Comparison of ENCODE assay signal across 28 cellular contexts in the genomic region with DNA sequence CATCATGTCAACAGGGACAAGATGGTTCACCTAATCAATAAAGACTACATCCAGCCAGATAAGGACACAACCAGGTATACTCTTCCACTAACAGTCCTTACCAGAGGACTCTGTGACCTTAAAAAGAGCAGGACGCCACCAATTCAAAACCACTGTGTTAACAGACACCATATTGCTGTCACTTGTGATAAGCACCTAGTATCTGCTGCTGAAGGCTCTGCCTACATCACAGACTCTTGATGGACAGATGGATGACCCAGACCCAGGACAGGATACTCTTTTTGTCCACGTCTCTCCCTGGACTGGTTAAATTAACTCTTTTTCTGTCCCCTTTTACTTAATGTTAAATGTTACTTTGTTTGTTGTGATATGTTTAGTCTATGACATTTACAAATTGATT.
"Had no signal": no experiment of that assay in that cellular context is flagged by ENCODE, and none has a peak within 500 bp of the region (broad histone marks: within the 10 kb centered on the region; RNA-seq: fewer than 3 reads in every experiment).

No MANE protein-coding gene starts in this region.

- ATAC-seq: activated CD8-positive, alpha-beta T cell treated with anti-CD3 and anti-CD28 coated beads for 36 hours; activated T-cell treated with anti-CD3 and anti-CD28 coated beads, Interleukin-2, amount 50 U/mL, for 72 hours; activated T-helper 17 cell treated with anti-CD3 and anti-CD28 coated beads, Interleukin-2, amount 50 U/mL, for 72 hours had no signal

- H3K4me3 ChIP-seq: ascending aorta, cardiac muscle cell, MG63, SJSA1 had no signal

- H3K36me3 ChIP-seq: ascending aorta, cardiac muscle cell, MG63, SJSA1 had no signal

- H3K27ac ChIP-seq: cardiac muscle cell, SJSA1 had no signal

- H3K4me1 ChIP-seq: ascending aorta, SJSA1 had no signal

- H3K27me3 ChIP-seq: ascending aorta, cardiac muscle cell, SJSA1 had no signal

- FAIRE-seq: TTC549 had no signal

- DNase-seq: activated CD4-positive, alpha-beta T cell treated with anti-CD3 and anti-CD28 coated beads, Interleukin-2, amount 10 ng/mL, durations not matched to agents 24 days and 14 days; activated CD4-positive, alpha-beta T cell treated with anti-CD3 and anti-CD28 coated beads, Interleukin-2, amount 50 U/mL, for 4 hours; activated CD8-positive, alpha-beta T cell treated with anti-CD3 and anti-CD28 coated beads for 36 hours; activated gamma-delta T cell; activated naive CD4-positive, alpha-beta T cell treated with Interleukin-2 at 50 U/mL for 16 hours; activated naive CD8-positive, alpha-beta T cell treated with anti-CD3 and anti-CD28 coated beads, Interleukin-2, amount 10 ng/mL, durations not matched to agents 7 days and 5 days; activated T-cell treated with anti-CD3 and anti-CD28 coated beads, Interleukin-2, amount 50 U/mL, for 1 hour; activated T-cell treated with anti-CD3 and anti-CD28 coated beads, Interleukin-2, amount 50 U/mL, for 72 hours; amygdala; Karpas-422; KBM-7; MG63; NCI-H1048; NCI-H1436 treated with DMSO at 0.1 percent for 48 hours; NCI-H1694 treated with DMSO at 0.1 percent for 48 hours; NCI-H2029; NCI-H2171; NCI-H510A; NCI-H526; NCI-H748 treated with DMSO at 0.1 percent for 48 hours; NK-92 treated with Interleukin-12 subunit alpha and Interleukin-12 subunit beta, amount 100 ng/mL, for 24 hours; SHP77 treated with DMSO at 0.1 percent for 48 hours; SK-N-SH had no signal

- H3K9me3 ChIP-seq: ascending aorta, MG63, SJSA1, SK-N-SH had no signal
